Comparison of ENCODE assay signal across 7 cellular contexts in the genomic region with DNA sequence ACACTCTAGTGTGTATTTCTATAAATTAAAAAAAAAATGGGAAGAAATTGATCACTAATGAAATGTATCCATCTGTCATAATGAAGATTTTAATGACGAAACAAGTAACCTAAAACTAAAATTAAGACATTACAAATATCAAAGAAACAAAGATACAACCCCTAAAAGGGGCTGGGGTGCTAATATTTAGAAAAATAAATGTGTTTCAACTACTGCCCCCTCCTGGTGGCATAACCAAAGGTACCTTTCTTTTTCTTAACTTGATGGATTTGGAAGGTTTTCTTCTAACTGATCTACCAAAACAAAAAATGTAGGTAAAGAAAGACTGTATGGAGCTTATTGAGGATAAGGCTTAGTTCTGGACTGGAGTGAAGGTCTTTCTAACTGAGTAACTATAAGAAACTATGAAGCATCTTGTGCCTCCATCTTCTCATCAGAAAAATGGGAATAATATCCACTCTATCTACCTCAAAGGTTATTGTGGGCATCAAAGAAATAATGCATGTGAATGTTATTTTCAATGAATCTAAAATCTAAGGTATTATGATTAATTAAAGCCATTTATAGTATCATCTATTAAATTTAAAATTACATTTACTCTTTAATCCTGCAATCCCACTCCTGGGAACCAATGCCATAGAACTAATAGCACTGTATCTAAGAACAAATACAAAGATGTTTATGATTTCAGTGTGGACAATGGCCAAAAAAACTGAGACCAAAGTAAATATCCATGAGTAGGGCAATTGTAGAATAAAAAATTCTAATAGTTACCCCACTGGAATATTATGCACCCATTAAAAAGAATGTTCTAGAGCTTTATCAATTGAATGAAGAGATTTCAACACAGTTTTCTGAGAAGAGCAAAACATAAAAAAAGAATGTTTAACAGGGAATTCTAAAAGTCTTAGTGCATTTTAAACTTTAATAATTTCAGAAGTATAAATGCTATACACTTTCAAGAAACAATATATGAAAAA.
DNase-seq lines count a peak whose midpoint lies in the region; ATAC-seq and TF ChIP-seq lines count a peak whose summit lies in the region.

No MANE protein-coding gene starts in this region.

- H3K4me1 ChIP-seq in CD8-positive, alpha-beta T cell (ENCODE audit: insufficient read depth, low read length) = peaks cover 67% of the 10 kb centered on the region
- H3K4me1 ChIP-seq in adipocyte (ENCODE audit: control insufficient read depth, insufficient read depth, low read length) = peaks cover 2% of the 10 kb centered on the region

- H3K4me1 Mint-ChIP-seq in CD8-positive, alpha-beta T cell (ENCODE audit: low read depth) = peaks cover 84% of the 10 kb centered on the region

- no peaks in the 10 kb centered on the region for H3K9me3 ChIP-seq in CD8-positive, alpha-beta T cell (ENCODE audit: low read length)
- no peaks in the 10 kb centered on the region for H3K9me3 ChIP-seq in adipocyte (ENCODE audit: control insufficient read depth, low read length)

- peaks cover 2% of the 10 kb centered on the region for H3K9me3 Mint-ChIP-seq in CD8-positive, alpha-beta T cell

- peak; percentile 73 for TF ChIP-seq CTCF in CD8-positive, alpha-beta T cell (IDR thresholded peaks at IDR 0.05)
- no peak for TF ChIP-seq CTCF in lower leg skin (IDR thresholded peaks at IDR 0.05)

- H3K27ac ChIP-seq in CD8-positive, alpha-beta T cell (ENCODE audit: low read depth, low read length) = no peak overlapping the region

- H3K9ac ChIP-seq in adipocyte (ENCODE audit: low read length) = no peak overlapping the region

- peaks cover 7% of the 10 kb centered on the region for H3K36me3 Mint-ChIP-seq in CD8-positive, alpha-beta T cell

- DNase-seq in CD8-positive, alpha-beta T cell = peak in 2 of 7 experiments; percentile 29 to 34
- peak; percentile 21 for DNase-seq in HT-29 (ENCODE audit: low spot score)
- peak; percentile 27 for DNase-seq in adipocyte (ENCODE audit: low read depth)
- peak; percentile 22 for DNase-seq in myocyte (ENCODE audit: low read depth)
- DNase-seq in lower leg skin (ENCODE audit: low spot score in 2 of 2) = no peak

- TF ChIP-seq POLR2A in lower leg skin (IDR thresholded peaks at IDR 0.05) = no peak

- H3K36me3 ChIP-seq in CD8-positive, alpha-beta T cell (ENCODE audit: insufficient read depth, low read length) = no peaks in the 10 kb centered on the region
- H3K36me3 ChIP-seq in adipocyte (ENCODE audit: control insufficient read depth, insufficient read depth, low read length, severe bottlenecking) = no peaks in the 10 kb centered on the region

- no peaks in the 10 kb centered on the region for H3K27me3 Mint-ChIP-seq in CD8-positive, alpha-beta T cell (ENCODE audit: low read depth)

- H3K4me3 Mint-ChIP-seq in CD8-positive, alpha-beta T cell = no peak overlapping the region

- CTCF ChIA-PET in CD8-positive, alpha-beta T cell (lab: Charles Lee) = interaction anchor here (0.6 to 4.5 kb wide), 15 partner anchors 9 to 239 kb away, joined by 3 to 18 read pairs (median 3); no protein-coding TSS in a partner anchor

- POLR2A ChIA-PET in CD8-positive, alpha-beta T cell (lab: Charles Lee) = interaction anchor here (0.5 to 1.2 kb wide), 3 partner anchors 8 to 95 kb away, joined by 3 to 8 read pairs (median 3); no protein-coding TSS in a partner anchor

- intact Hi-C loops in CD8-positive, alpha-beta T cell (cut with DNase I, micrococcal nuclease) = loop anchor here (1.0 to 5.0 kb wide), 6 partner anchors 47 to 239 kb away; no protein-coding TSS in a partner anchor
- intact Hi-C loops in lower leg skin (cut with DNase I; ENCODE audit: low total_unique reads) = no loop called here

- no peaks in the 10 kb centered on the region for H3K27me3 ChIP-seq in CD8-positive, alpha-beta T cell (ENCODE audit: insufficient read depth, low read length)
- H3K27me3 ChIP-seq in adipocyte (replicated peaks; ENCODE audit: control insufficient read depth, insufficient read depth, low read length) = no peaks in the 10 kb centered on the region

- H3K4me3 ChIP-seq in CD8-positive, alpha-beta T cell (ENCODE audit: low read depth, low read length) = no peak overlapping the region
- H3K4me3 ChIP-seq in adipocyte (ENCODE audit: low read length) (no peak overlapping the region), lower leg skin (ENCODE audit: low read depth, poor library complexity, severe bottlenecking) (no peak overlapping the region)

- H3K27ac Mint-ChIP-seq in CD8-positive, alpha-beta T cell = peak overlapping the region; percentile 94

- WGBS in lower leg skin, 2 donors = 83 to 94% methylated on average over 1 of the region's 1 CpG

- ATAC-seq in CD8-positive, alpha-beta T cell = no peak
- ATAC-seq in GM21529 (IDR thresholded peaks at IDR 0.05; ENCODE audit: unreplicated experiment) = no peak
- no peak for ATAC-seq in HG02884 (IDR thresholded peaks at IDR 0.05; ENCODE audit: unreplicated experiment)

Comparison
In these comparisons a context has a peak if more than half of its experiments do, and no peak if none do; other contexts are left out.
1. DNase-seq: peak in HT-29 (single experiment), adipocyte (single experiment) and myocyte (single experiment); none in lower leg skin (0 of 2).